Comparison of ENCODE assay signal across 8 cellular contexts in genomic region chr1:63674238-63674864, GRCh38.
DNase-seq lines count a peak whose midpoint lies in the region; ATAC-seq, FAIRE-seq and TF ChIP-seq lines count a peak whose summit lies in the region.

No MANE protein-coding gene starts in this region.

- in situ Hi-C loops in ACHN (cut with HindIII; ENCODE audit: low pct_ligation_motif_present, low pct_unique_long_range_greater_than_20kb, low sequenced_read_pairs) = no loop called here

- no peaks in the 10 kb centered on the region for H3K36me3 ChIP-seq in mucosa of descending colon (ENCODE audit: low read depth)

- FAIRE-seq in RCC 7860 (lab: Jason Lieb, UNC) = peak; percentile 95

- TF ChIP-seq CTCF in epithelial cell of proximal tubule (conservative IDR thresholded peaks at IDR 0.05; ENCODE audit: low read depth, low read length) (peak; percentile 91), mucosa of descending colon (IDR thresholded peaks at IDR 0.05) (peak; percentile 24)

- no peaks in the 10 kb centered on the region for H3K9me3 ChIP-seq in mucosa of descending colon

- peak; percentile 92 for DNase-seq in ACHN
- peak; percentile 95 for DNase-seq in RCC 7860 (ENCODE audit: low spot score)
- peak; percentile 87 for DNase-seq in epithelial cell of proximal tubule (ENCODE audit: low read depth)
- DNase-seq in mucosa of descending colon = peak; percentile 71 to 86 (median 78)
- no peak for DNase-seq in DMS153 (lab: John Stamatoyannopoulos, UW)

- H3K4me3 ChIP-seq in epithelial cell of proximal tubule (ENCODE audit: low read depth, low read length) (no peak overlapping the region), mucosa of descending colon (no peak overlapping the region)

- intact Hi-C loops in mucosa of descending colon (cut with DNase I, micrococcal nuclease) = loop anchor here in 1 of 2 donors (10.0 kb wide), 1 partner anchor 570 kb away; no protein-coding TSS in a partner anchor

- H3K4me1 ChIP-seq in mucosa of descending colon (ENCODE audit: low read depth) = no peaks in the 10 kb centered on the region

- ATAC-seq in GM18498 (IDR thresholded peaks at IDR 0.05; ENCODE audit: unreplicated experiment) (peak; percentile 58), HG03442 (IDR thresholded peaks at IDR 0.05; ENCODE audit: unreplicated experiment) (peak; percentile 83), mucosa of descending colon (peak; percentile 98), HG03460 (IDR thresholded peaks at IDR 0.05; ENCODE audit: unreplicated experiment) (no peak)
